21 cellular contexts compared by ENCODE assay signal in genomic region chr20:11431613-11432012, GRCh38.
A peak's percentile ranks its signal among the peaks of the same experiment; 100 is the strongest.
DNase-seq lines count a peak whose midpoint lies in the region; ATAC-seq and TF ChIP-seq lines count a peak whose summit lies in the region.
"Had no signal": no experiment of that assay in that cellular context is flagged by ENCODE, and none has a peak within 500 bp of the region (broad histone marks: within the 10 kb centered on the region; RNA-seq: fewer than 3 reads in every experiment).

No MANE protein-coding gene starts in this region.

- H3K9me2 ChIP-seq in SK-N-SH, result no peaks in the 10 kb centered on the region

- WGBS in SK-N-SH (ENCODE audit: low lambda C conversion rate), result 58% methylated on average over 1 of the region's 1 CpG

- H3K4me3 ChIP-seq in SK-N-SH (ENCODE audit: low read depth in 2 of 2, low read length in 1 of 2), result no peak overlapping the region
- H3K4me3 ChIP-seq in choroid plexus epithelial cell (ENCODE audit: low read depth, low read length), result no peak overlapping the region
- H3K4me3 ChIP-seq: right lobe of liver had no signal

- no peaks in the 10 kb centered on the region for H3K27me3 ChIP-seq in SK-N-SH (ENCODE audit: insufficient read depth)
- H3K27me3 ChIP-seq: right lobe of liver had no signal

- H4K20me1 ChIP-seq in SK-N-SH (ENCODE audit: insufficient read depth), result no peaks in the 10 kb centered on the region

- H3K27ac ChIP-seq in SK-N-SH (ENCODE audit: low read depth in 2 of 2, low read length in 1 of 2), result no peak overlapping the region
- H3K27ac ChIP-seq: right lobe of liver had no signal

- H3F3A ChIP-seq in SK-N-SH (replicated peaks; ENCODE audit: insufficient read depth), result peaks cover 6% of the 10 kb centered on the region

- no peak overlapping the region for H2AFZ ChIP-seq in SK-N-SH (ENCODE audit: low read depth)

- TF ChIP-seq RAD21 in SK-N-SH (IDR thresholded peaks at IDR 0.05; ENCODE audit: low read length), result no peak

- ATAC-seq in left ventricle myocardium superior, result no peak
- ATAC-seq: activated CD4-positive, alpha-beta T cell treated with anti-CD3 and anti-CD28 coated beads for 36 hours; HCT116; left cardiac atrium; right lobe of liver; stimulated activated effector memory CD8-positive, alpha-beta T cell treated with anti-CD3 and anti-CD28 coated beads, Interleukin-12 subunit alpha, Interleukin-12 subunit beta, amount 100 ng/mL, for 72 hours had no signal

- POLR2A ChIA-PET in SK-N-SH (lab: Yijun Ruan, JAX), result no interaction called here

- no peaks in the 10 kb centered on the region for H3K36me3 ChIP-seq in SK-N-SH (replicated peaks in 1 of 2; ENCODE audit: control insufficient read depth in 1 of 2, insufficient read depth in 2 of 2, low read length in 1 of 2)
- H3K36me3 ChIP-seq: right lobe of liver had no signal

- TF ChIP-seq CTCF in SK-N-SH (IDR thresholded peaks at IDR 0.05), result no peak
- no peak for TF ChIP-seq CTCF in choroid plexus epithelial cell (conservative IDR thresholded peaks at IDR 0.05; ENCODE audit: low read depth, low read length)
- TF ChIP-seq CTCF in GM10266 (IDR thresholded peaks at IDR 0.05; ENCODE audit: control insufficient read depth, insufficient read depth, low read depth, missing control alignments), result no peak

- no peak overlapping the region for H3K9ac ChIP-seq in SK-N-SH

- no peak overlapping the region for H3K4me2 ChIP-seq in SK-N-SH

- H3K9me3 ChIP-seq in SK-N-SH, result no peaks in the 10 kb centered on the region
- H3K9me3 ChIP-seq: right lobe of liver had no signal

- no peaks in the 10 kb centered on the region for H3K79me2 ChIP-seq in SK-N-SH (ENCODE audit: insufficient read depth)

- TF ChIP-seq EP300 in SK-N-SH (IDR thresholded peaks at IDR 0.05; ENCODE audit: borderline replicate concordance in 1 of 2, low read depth in 1 of 2, low read length in 1 of 2), result no peak

- intact Hi-C loops in left ventricle myocardium superior (cut with micrococcal nuclease), result no loop called here

- peaks cover 0 to 3% of the 10 kb centered on the region in 2 experiments; a peak in 1 of 4 replicates for H3K4me1 ChIP-seq in SK-N-SH (ENCODE audit: control insufficient read depth in 1 of 2, insufficient read depth in 2 of 2, low read depth in 1 of 2, low read length in 1 of 2)
- H3K4me1 ChIP-seq: right lobe of liver had no signal

- peak; percentile 33 for DNase-seq in GM03348 (ENCODE audit: low spot score)
- no peak for DNase-seq in SK-N-SH
- DNase-seq in choroid plexus epithelial cell (ENCODE audit: low read depth), result peak; percentile 42
- peak; percentile 33 for DNase-seq in stromal cell of bone marrow (ENCODE audit: low read depth)
- DNase-seq in left ventricle myocardium superior, result no peak
- DNase-seq in NCI-H345 (lab: John Stamatoyannopoulos, UW), result no peak
- no peak for DNase-seq in GM10266 (ENCODE audit: extremely low spot score)
- DNase-seq: activated CD4-positive, alpha-beta T cell treated with anti-CD3 and anti-CD28 coated beads for 36 hours; activated effector memory CD4-positive, alpha-beta T cell treated with Interleukin-2 at 50 U/mL for 16 hours; activated naive CD8-positive, alpha-beta T cell treated with anti-CD3 and anti-CD28 coated beads, Interleukin-2, amount 10 ng/mL, durations not matched to agents 7 days and 5 days; CD4-positive, alpha-beta memory T cell; DMS 273 treated with DMSO at 0.1 percent for 48 hours; left cardiac atrium; NCI-H1105 treated with DMSO at 0.1 percent for 48 hours; NCI-H2029 treated with DMSO at 0.1 percent for 48 hours; NCI-H774; right lobe of liver; RPMI8226; stimulated activated CD4-positive, alpha-beta T cell treated with anti-CD3 and anti-CD28 coated beads, Interleukin-4, amount 100 ng/mL, for 24 hours had no signal

- CTCF ChIA-PET in SK-N-SH (lab: Yijun Ruan, JAX), result no interaction called here

TF ChIP-seq in SK-N-SH, 30 proteins besides CTCF, POLR2A, EP300 and RAD21:
- TF ChIP-seq POLR2AphosphoS5 (IDR thresholded peaks at IDR 0.05; ENCODE audit: low read depth, low read length), result no peak
- peak; percentile 25; the same call in 1 of the 2 replicates for TF ChIP-seq TCF12 (IDR thresholded peaks at IDR 0.05)
- peak; percentile 59 for TF ChIP-seq NFIC (IDR thresholded peaks at IDR 0.05; ENCODE audit: borderline replicate concordance)

Comparison
In these comparisons a context has a peak if more than half of its experiments do, and no peak if none do; other contexts are left out.
1. DNase-seq: peak in GM03348 (single experiment), choroid plexus epithelial cell (single experiment) and stromal cell of bone marrow (single experiment); none in SK-N-SH (single experiment), left ventricle myocardium superior (single experiment), NCI-H345 (single experiment) and GM10266 (single experiment).